ENCODE assay signal across 8 cellular contexts in genomic region chr11:66311965-66312548, GRCh38. TPM values are rescaled to one million over a fixed set of nuclear protein-coding genes. Genes with fewer than 3 reads are reported as not detected.
DNase-seq lines count a peak whose midpoint lies in the region; ATAC-seq and TF ChIP-seq lines count a peak whose summit lies in the region.

No MANE protein-coding gene starts in this region.

- in situ Hi-C loops in HAP-1 (cut with MboI; ENCODE audit: low sequenced_read_pairs): no loop called here

- peak overlapping the region; percentile 47 for H3K4me3 ChIP-seq in HAP-1
- H3K4me3 ChIP-seq in neuron (ENCODE audit: low read length): peak overlapping the region; percentile 50
- H3K4me3 ChIP-seq in stomach smooth muscle (ENCODE audit: low read length in 2 of 2): peak overlapping the region; percentile 83 to 86

- H3K36me3 ChIP-seq in ES-I3 (ENCODE audit: insufficient read depth, low read length) (no peaks in the 10 kb centered on the region), HAP-1 (replicated peaks) (no peaks in the 10 kb centered on the region), neuron (ENCODE audit: insufficient read depth, low read length) (no peaks in the 10 kb centered on the region), stomach smooth muscle (ENCODE audit: control insufficient read depth in 2 of 2, insufficient read depth in 2 of 2, low read length in 2 of 2) (no peaks in the 10 kb centered on the region)

- H3K27me3 ChIP-seq in HAP-1 (ENCODE audit: low read depth) (no peaks in the 10 kb centered on the region), foreskin keratinocyte (peaks cover 14% of the 10 kb centered on the region), neuron (ENCODE audit: insufficient read depth, low read length) (no peaks in the 10 kb centered on the region), stomach smooth muscle (ENCODE audit: control insufficient read depth in 1 of 2, insufficient read depth in 2 of 2, low read length in 2 of 2) (no peaks in the 10 kb centered on the region)

- DNase-seq in HAP-1 (ENCODE audit: low spot score in 2 of 2): peak; percentile 92 to 96
- DNase-seq in M059J (ENCODE audit: low read depth): peak; percentile 93
- peak; percentile 95 to 96 for DNase-seq in SHP77 (lab: John Stamatoyannopoulos, UW)
- peak; percentile 95 for DNase-seq in activated gamma-delta T cell (lab: John Stamatoyannopoulos, UW)
- DNase-seq in foreskin keratinocyte: peak; percentile 92 to 98

- H3K9ac ChIP-seq in ES-I3 (ENCODE audit: low read depth, low read length) (peak overlapping the region; percentile 63), stomach smooth muscle (ENCODE audit: low read length in 2 of 2) (peak overlapping the region; percentile 61 to 72)

- peak; percentile 72 for ATAC-seq in foreskin keratinocyte

- peak; percentile 98 for TF ChIP-seq CTCF in foreskin keratinocyte (conservative IDR thresholded peaks at IDR 0.05)

- H3K9me3 ChIP-seq in ES-I3 (ENCODE audit: control insufficient read depth, insufficient read depth, low read length) (no peaks in the 10 kb centered on the region), HAP-1 (no peaks in the 10 kb centered on the region), neuron (ENCODE audit: low read length) (no peaks in the 10 kb centered on the region), stomach smooth muscle (ENCODE audit: control insufficient read depth in 2 of 2, low read length in 2 of 2) (no peaks in the 10 kb centered on the region)

- H2AFZ ChIP-seq in neuron (ENCODE audit: low read depth, low read length): peak overlapping the region; percentile 58

- H3K4me1 ChIP-seq in ES-I3 (ENCODE audit: insufficient read depth, low read length): peaks cover 14% of the 10 kb centered on the region
- peaks cover 8% of the 10 kb centered on the region for H3K4me1 ChIP-seq in HAP-1
- H3K4me1 ChIP-seq in foreskin keratinocyte: no peaks in the 10 kb centered on the region
- peaks cover 8% of the 10 kb centered on the region for H3K4me1 ChIP-seq in neuron (ENCODE audit: insufficient read depth, low read length)
- peaks cover 42% of the 10 kb centered on the region for H3K4me1 ChIP-seq in stomach smooth muscle (ENCODE audit: control insufficient read depth, insufficient read depth, low read length)

- no peak overlapping the region for H3K27ac ChIP-seq in foreskin keratinocyte
- peak overlapping the region; percentile 86 for H3K27ac ChIP-seq in stomach smooth muscle (ENCODE audit: low read length)

RNA-seq across cellular contexts. Expression of gene CD248, which starts 4.8 kb away (rescaled TPM):
- not detected in 2 replicates for total RNA-seq in M059J (2014; rRNA removed; shearing (Covaris generic))
- total RNA-seq in foreskin keratinocyte: not detected in 2 replicates
- 0.04 and 0.08 TPM in 2 replicates for polyA plus RNA-seq in foreskin keratinocyte

RNA-seq across cellular contexts. Expression of gene TMEM151A, which starts 20.4 kb away (rescaled TPM):
- total RNA-seq in M059J (2014; rRNA removed; shearing (Covaris generic)): not detected in 2 replicates
- 0.04 TPM in 1 of 2 replicates, not detected in the other for total RNA-seq in foreskin keratinocyte
- 0.02 and 0.04 TPM in 2 replicates for polyA plus RNA-seq in foreskin keratinocyte

RNA-seq across cellular contexts. Expression of gene YIF1A, which starts 23.1 kb away (rescaled TPM):
- total RNA-seq in M059J (2014; rRNA removed; shearing (Covaris generic)): 197 and 221 TPM in 2 replicates
- 132 and 155 TPM in 2 replicates for total RNA-seq in foreskin keratinocyte
- 142 and 172 TPM in 2 replicates for polyA plus RNA-seq in foreskin keratinocyte

RNA-seq across cellular contexts. Expression of gene RIN1, which starts 24.2 kb away (rescaled TPM):
- total RNA-seq in M059J (2014; rRNA removed; shearing (Covaris generic)): 13.5 and 19.6 TPM in 2 replicates
- 35.5 and 40.6 TPM in 2 replicates for total RNA-seq in foreskin keratinocyte
- polyA plus RNA-seq in foreskin keratinocyte: 42.0 and 43.8 TPM in 2 replicates

RNA-seq across cellular contexts. Expression of gene BRMS1, which starts 32.8 kb away (rescaled TPM):
- total RNA-seq in M059J (2014; rRNA removed; shearing (Covaris generic)): 80.9 and 93.6 TPM in 2 replicates
- 87.8 and 99.8 TPM in 2 replicates for total RNA-seq in foreskin keratinocyte
- 110 and 119 TPM in 2 replicates for polyA plus RNA-seq in foreskin keratinocyte
